ENCODE assay signal across 16 cellular contexts in the genomic region with DNA sequence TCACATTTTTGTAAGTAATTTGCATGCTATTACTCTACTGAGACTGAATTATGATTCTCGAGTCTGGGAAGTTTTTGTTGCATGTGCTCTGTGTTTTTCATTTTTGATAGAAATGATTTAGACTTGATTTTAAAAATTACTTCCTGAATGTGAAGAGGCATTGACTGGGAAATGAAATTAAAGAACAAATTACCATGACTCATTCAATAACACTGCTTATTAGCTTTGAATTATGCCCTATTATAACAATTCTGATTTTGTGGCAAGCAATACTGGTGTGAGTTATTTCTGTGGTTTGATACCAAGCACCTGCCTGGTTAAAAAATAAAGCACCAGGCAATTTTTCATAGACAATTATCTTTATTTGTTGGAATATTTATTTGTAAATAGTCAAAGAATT. TPM values are rescaled to one million over a fixed set of nuclear protein-coding genes. Genes with fewer than 3 reads are reported as not detected.
DNase-seq lines count a peak whose midpoint lies in the region; ATAC-seq and TF ChIP-seq lines count a peak whose summit lies in the region.
"Had no signal": no experiment of that assay in that cellular context is flagged by ENCODE, and none has a peak within 500 bp of the region (broad histone marks: within the 10 kb centered on the region; RNA-seq: fewer than 3 reads in every experiment).

No MANE protein-coding gene starts in this region.

- H3K9me3 ChIP-seq in left ventricle myocardium inferior (replicated peaks): no peaks in the 10 kb centered on the region
- no peaks in the 10 kb centered on the region for H3K9me3 ChIP-seq in effector memory CD4-positive, alpha-beta T cell (ENCODE audit: control insufficient read depth, low read length)
- H3K9me3 ChIP-seq: SJCRH30 had no signal

- DNase-seq in left ventricle myocardium inferior: no peak
- no peak for DNase-seq in Right ventricle myocardium inferior (ENCODE audit: missing footprints)
- DNase-seq in endothelial cell (ENCODE audit: low spot score): no peak
- DNase-seq in activated CD4-positive, alpha-beta T cell treated with anti-CD3 and anti-CD28 coated beads for 1 hour: no peak
- no peak for DNase-seq in activated naive CD8-positive, alpha-beta T cell treated with anti-CD3 and anti-CD28 coated beads, Interleukin-2, amount 50 U/mL, for 24 hours
- DNase-seq in effector memory CD4-positive, alpha-beta T cell: no peak
- DNase-seq: activated CD4-positive, alpha-beta T cell treated with anti-CD3 and anti-CD28 coated beads, Interleukin-2, amount 50 U/mL, for 48 hours; activated T-cell treated with anti-CD3 and anti-CD28 coated beads, Interleukin-2, amount 50 U/mL, for 72 hours; cortex of kidney; stimulated activated CD4-positive, alpha-beta T cell treated with anti-CD3 and anti-CD28 coated beads, Interleukin-12 subunit alpha, Interleukin-12 subunit beta, amount 100 ng/mL, for 4 hours had no signal

- peaks cover 12% of the 10 kb centered on the region for H3K4me1 Mint-ChIP-seq in endothelial cell (ENCODE audit: unreplicated experiment)
- H3K4me1 Mint-ChIP-seq in activated naive CD8-positive, alpha-beta T cell treated with anti-CD3 and anti-CD28 coated beads, Interleukin-2, amount 50 U/mL, for 24 hours: peaks cover 8% of the 10 kb centered on the region
- H3K4me1 Mint-ChIP-seq: memory B cell had no signal

- H3K4me3 Mint-ChIP-seq in endothelial cell (ENCODE audit: unreplicated experiment): no peak overlapping the region
- no peak overlapping the region for H3K4me3 Mint-ChIP-seq in activated naive CD8-positive, alpha-beta T cell treated with anti-CD3 and anti-CD28 coated beads, Interleukin-2, amount 50 U/mL, for 24 hours
- H3K4me3 Mint-ChIP-seq: activated T-cell treated with anti-CD3 and anti-CD28 coated beads, Interleukin-2, amount 50 U/mL, for 72 hours; memory B cell; stimulated activated naive CD8-positive, alpha-beta T cell treated with anti-CD3 and anti-CD28 coated beads, Interleukin-15, Interleukin-2, amounts not matched to agents 100 ng/mL and 50 ng/mL, for 24 hours had no signal

- no peak overlapping the region for H3K9ac ChIP-seq in rectal smooth muscle tissue (ENCODE audit: low read length)
- H3K9ac ChIP-seq: KMS-11 had no signal

- peak overlapping the region; percentile 86 for H3K27ac ChIP-seq in left ventricle myocardium inferior (replicated peaks)
- peak overlapping the region; percentile 51 for H3K27ac ChIP-seq in rectal smooth muscle tissue (ENCODE audit: low read depth, low read length)
- no peak overlapping the region for H3K27ac ChIP-seq in effector memory CD4-positive, alpha-beta T cell (ENCODE audit: insufficient read depth, low read length, poor library complexity, severe bottlenecking)
- H3K27ac ChIP-seq: KMS-11, SJCRH30 had no signal

- H3K36me3 Mint-ChIP-seq in endothelial cell (ENCODE audit: low read depth, unreplicated experiment): no peaks in the 10 kb centered on the region
- H3K36me3 Mint-ChIP-seq in activated naive CD8-positive, alpha-beta T cell treated with anti-CD3 and anti-CD28 coated beads, Interleukin-2, amount 50 U/mL, for 24 hours (ENCODE audit: low read depth): peaks cover 9% of the 10 kb centered on the region

- H3K4me3 ChIP-seq in left ventricle myocardium inferior: peak overlapping the region; percentile 39
- no peak overlapping the region for H3K4me3 ChIP-seq in rectal smooth muscle tissue (ENCODE audit: low read length)
- H3K4me3 ChIP-seq in effector memory CD4-positive, alpha-beta T cell (ENCODE audit: insufficient read depth, low read depth, low read length, poor library complexity, severe bottlenecking): no peak overlapping the region
- H3K4me3 ChIP-seq: SJCRH30 had no signal

- H3K27ac Mint-ChIP-seq in endothelial cell (ENCODE audit: unreplicated experiment): peak overlapping the region; percentile 77
- no peak overlapping the region for H3K27ac Mint-ChIP-seq in activated naive CD8-positive, alpha-beta T cell treated with anti-CD3 and anti-CD28 coated beads, Interleukin-2, amount 50 U/mL, for 24 hours
- H3K27ac Mint-ChIP-seq: activated T-cell treated with anti-CD3 and anti-CD28 coated beads, Interleukin-2, amount 50 U/mL, for 72 hours; memory B cell; stimulated activated naive CD8-positive, alpha-beta T cell treated with anti-CD3 and anti-CD28 coated beads, Interleukin-15, Interleukin-2, amounts not matched to agents 100 ng/mL and 50 ng/mL, for 24 hours had no signal

- no peaks in the 10 kb centered on the region for H3K27me3 Mint-ChIP-seq in endothelial cell (ENCODE audit: unreplicated experiment)
- H3K27me3 Mint-ChIP-seq in activated naive CD8-positive, alpha-beta T cell treated with anti-CD3 and anti-CD28 coated beads, Interleukin-2, amount 50 U/mL, for 24 hours: no peaks in the 10 kb centered on the region
- H3K27me3 Mint-ChIP-seq: memory B cell; stimulated activated naive CD8-positive, alpha-beta T cell treated with anti-CD3 and anti-CD28 coated beads, Interleukin-15, Interleukin-2, amounts not matched to agents 100 ng/mL and 50 ng/mL, for 24 hours had no signal

- H3K27me3 ChIP-seq in left ventricle myocardium inferior (ENCODE audit: low read depth): no peaks in the 10 kb centered on the region
- no peaks in the 10 kb centered on the region for H3K27me3 ChIP-seq in rectal smooth muscle tissue (ENCODE audit: control insufficient read depth, insufficient read depth, low read length)
- no peaks in the 10 kb centered on the region for H3K27me3 ChIP-seq in effector memory CD4-positive, alpha-beta T cell (replicated peaks; ENCODE audit: control insufficient read depth, insufficient read depth, low read length, poor library complexity, severe bottlenecking)
- H3K27me3 ChIP-seq: SJCRH30 had no signal

- TF ChIP-seq CTCF in left ventricle myocardium inferior (IDR thresholded peaks at IDR 0.05; ENCODE audit: borderline replicate concordance) (no peak), endothelial cell (IDR thresholded peaks at IDR 0.05; ENCODE audit: unreplicated experiment) (no peak)

- H3K9me3 Mint-ChIP-seq in endothelial cell (ENCODE audit: unreplicated experiment): no peaks in the 10 kb centered on the region
- H3K9me3 Mint-ChIP-seq in activated naive CD8-positive, alpha-beta T cell treated with anti-CD3 and anti-CD28 coated beads, Interleukin-2, amount 50 U/mL, for 24 hours: no peaks in the 10 kb centered on the region
- H3K9me3 Mint-ChIP-seq: activated T-cell treated with anti-CD3 and anti-CD28 coated beads, Interleukin-2, amount 50 U/mL, for 72 hours; memory B cell; stimulated activated naive CD8-positive, alpha-beta T cell treated with anti-CD3 and anti-CD28 coated beads, Interleukin-15, Interleukin-2, amounts not matched to agents 100 ng/mL and 50 ng/mL, for 24 hours had no signal

- H3K4me1 ChIP-seq in left ventricle myocardium inferior (peaks cover 54% of the 10 kb centered on the region), rectal smooth muscle tissue (ENCODE audit: control insufficient read depth, insufficient read depth, low read length) (peaks cover 26% of the 10 kb centered on the region)
- no peaks in the 10 kb centered on the region for H3K4me1 ChIP-seq in effector memory CD4-positive, alpha-beta T cell (ENCODE audit: control insufficient read depth, insufficient read depth, low read length, poor library complexity, severe bottlenecking)

- ATAC-seq in Right ventricle myocardium inferior (no peak), GM19452 (IDR thresholded peaks at IDR 0.05; ENCODE audit: unreplicated experiment) (no peak)
- ATAC-seq in activated naive CD8-positive, alpha-beta T cell treated with anti-CD3 and anti-CD28 coated beads, Interleukin-2, amount 50 U/mL, for 24 hours: no peak
- ATAC-seq: activated T-cell treated with anti-CD3 and anti-CD28 coated beads, Interleukin-2, amount 50 U/mL, for 72 hours had no signal

- intact Hi-C loops in left ventricle myocardium inferior (cut with micrococcal nuclease): no loop called here
- intact Hi-C loops in Right ventricle myocardium inferior (cut with DNase I): no loop called here

- H3K36me3 ChIP-seq in left ventricle myocardium inferior: peaks cover 13% of the 10 kb centered on the region
- peaks cover 3% of the 10 kb centered on the region for H3K36me3 ChIP-seq in rectal smooth muscle tissue (ENCODE audit: control insufficient read depth, insufficient read depth, low read length)
- peaks cover 2% of the 10 kb centered on the region for H3K36me3 ChIP-seq in effector memory CD4-positive, alpha-beta T cell (ENCODE audit: control insufficient read depth, insufficient read depth, low read length)

RNA-seq across cellular contexts. Expression of gene LSMEM1, which starts 0.5 kb away (rescaled TPM):
- total RNA-seq in left ventricle myocardium inferior: 3.5 TPM
- total RNA-seq in Right ventricle myocardium inferior: 1.9 TPM
- 2.8 TPM for total RNA-seq in endothelial cell (ENCODE audit: unreplicated experiment)

RNA-seq across cellular contexts. Expression of gene IFRD1, which starts 31.1 kb away (rescaled TPM):
- total RNA-seq in left ventricle myocardium inferior (24.6 TPM), Right ventricle myocardium inferior (17.8 TPM), endothelial cell (ENCODE audit: unreplicated experiment) (55.4 TPM)
